In the genomic region with DNA sequence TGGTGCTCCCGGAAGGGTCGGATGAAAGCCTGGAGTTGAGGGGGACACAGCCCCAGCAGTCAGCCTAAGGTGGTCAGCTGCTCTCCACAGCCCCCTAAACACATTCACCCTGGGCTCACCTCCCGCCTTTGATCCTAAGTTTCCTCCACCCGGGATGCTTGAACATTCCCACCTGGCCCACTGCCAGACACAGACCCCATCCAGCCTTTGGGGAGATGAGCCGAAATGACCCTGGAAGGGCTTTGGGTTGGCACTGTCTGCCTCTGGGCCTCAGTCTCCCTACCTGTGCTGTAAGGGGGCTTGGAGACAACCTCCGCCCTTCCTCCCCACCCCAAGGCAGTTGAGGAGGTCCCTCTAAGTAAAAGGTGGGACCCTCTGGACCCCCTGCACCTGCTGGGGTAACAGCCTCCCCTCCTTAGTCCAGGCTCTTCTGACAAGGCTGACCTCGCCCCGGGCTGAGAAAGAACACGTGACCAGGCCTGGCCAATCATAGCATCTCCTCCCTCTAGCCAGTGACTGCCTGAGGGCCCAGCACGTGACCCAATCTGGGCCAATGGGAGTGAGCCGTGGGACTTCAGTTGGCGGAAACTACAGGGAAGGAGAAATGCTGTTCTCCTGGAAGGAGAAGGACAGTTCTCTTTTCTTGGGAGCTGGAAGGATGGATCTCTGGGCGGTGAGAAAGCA, we compare ENCODE assay signal across 14 cellular contexts. TPM values are rescaled to one million over a fixed set of nuclear protein-coding genes. Genes with fewer than 3 reads are reported as not detected.
DNase-seq lines count a peak whose midpoint lies in the region; ATAC-seq and TF ChIP-seq lines count a peak whose summit lies in the region.
"Had no signal": no experiment of that assay in that cellular context is flagged by ENCODE, and none has a peak within 500 bp of the region (broad histone marks: within the 10 kb centered on the region; RNA-seq: fewer than 3 reads in every experiment).

No MANE protein-coding gene starts in this region.

- POLR2A ChIA-PET in RWPE1 (lab: Yijun Ruan, JAX; ENCODE audit: low non-redundant PET) = no interaction called here

- WGBS in esophagus squamous epithelium, 2 donors = 71 to 96% methylated on average over 4 to 5 of the region's 13 CpGs

- peaks cover 15 to 100% (median 24%) of the 10 kb centered on the region in 3 donors for H3K36me3 ChIP-seq in esophagus squamous epithelium
- H3K36me3 ChIP-seq in thoracic aorta = peaks cover 35% of the 10 kb centered on the region
- H3K36me3 ChIP-seq in lower lobe of right lung = peaks cover 95% of the 10 kb centered on the region

- no peaks in the 10 kb centered on the region for H3K27me3 Mint-ChIP-seq in activated CD8-positive, alpha-beta memory T cell treated with anti-CD3 and anti-CD28 coated beads, Interleukin-2, amount 10 ng/mL, durations not matched to agents 7 days and 5 days
- H3K27me3 Mint-ChIP-seq: activated B cell treated with CpG ODN at 0.5 μM for 24 hours had no signal

- H3K4me1 ChIP-seq in esophagus squamous epithelium (peaks cover 0 to 86% (median 14%) of the 10 kb centered on the region in 3 donors), thoracic aorta (ENCODE audit: control insufficient read depth in 1 of 2, low read depth in 2 of 2) (peaks cover 10 to 26% of the 10 kb centered on the region in 2 donors), lower lobe of right lung (no peaks in the 10 kb centered on the region)

- CTCF ChIA-PET in activated CD8-positive, alpha-beta memory T cell treated with anti-CD3 and anti-CD28 coated beads, Interleukin-2, amount 10 ng/mL, durations not matched to agents 7 days and 5 days (lab: Charles Lee) = no interaction called here
- CTCF ChIA-PET in RWPE1 (lab: Yijun Ruan, JAX) = interaction anchor here (1.0 kb wide), 1 partner anchor 49 kb away, joined by 4 read pairs; no protein-coding TSS in a partner anchor

- intact Hi-C loops in esophagus squamous epithelium (cut with DNase I) = no loop called here
- intact Hi-C loops in lower lobe of right lung (cut with DNase I) = no loop called here

- H3K27me3 ChIP-seq in esophagus squamous epithelium (no peaks in the 10 kb centered on the region), thoracic aorta (replicated peaks; ENCODE audit: insufficient read depth) (no peaks in the 10 kb centered on the region), lower lobe of right lung (ENCODE audit: low read depth) (no peaks in the 10 kb centered on the region)

- no peak for TF ChIP-seq CTCF in RWPE1 (conservative IDR thresholded peaks at IDR 0.05; ENCODE audit: low read depth)
- TF ChIP-seq CTCF in esophagus squamous epithelium (IDR thresholded peaks at IDR 0.05) = no peak
- TF ChIP-seq CTCF in thoracic aorta (IDR thresholded peaks at IDR 0.05) = no peak
- no peak for TF ChIP-seq CTCF in lower lobe of right lung (IDR thresholded peaks at IDR 0.05)

- H3K4me1 Mint-ChIP-seq in activated CD8-positive, alpha-beta memory T cell treated with anti-CD3 and anti-CD28 coated beads, Interleukin-2, amount 10 ng/mL, durations not matched to agents 7 days and 5 days = peaks cover 1% of the 10 kb centered on the region
- H3K4me1 Mint-ChIP-seq: activated B cell treated with CpG ODN at 0.5 μM for 24 hours had no signal

- peak overlapping the region; percentile 62 for H3K27ac ChIP-seq in RWPE1
- H3K27ac ChIP-seq in esophagus squamous epithelium = peak overlapping the region in 3 of 4 donors; percentile 13 to 64 (median 59)
- H3K27ac ChIP-seq in thoracic aorta = peak overlapping the region in 1 of 2 donors; percentile 48
- H3K27ac ChIP-seq in lower lobe of right lung = no peak overlapping the region
- H3K27ac ChIP-seq: epithelial cell of prostate, HL-60 had no signal

- H3K9me3 ChIP-seq in esophagus squamous epithelium = no peaks in the 10 kb centered on the region
- no peaks in the 10 kb centered on the region for H3K9me3 ChIP-seq in thoracic aorta
- H3K9me3 ChIP-seq in lower lobe of right lung = no peaks in the 10 kb centered on the region

- H3K4me3 ChIP-seq in esophagus squamous epithelium (no peak overlapping the region), thoracic aorta (peak overlapping the region; percentile 30), lower lobe of right lung (no peak overlapping the region)

- no peak for TF ChIP-seq POLR2A in esophagus squamous epithelium (IDR thresholded peaks at IDR 0.05)

- no peaks in the 10 kb centered on the region for H3K9me3 Mint-ChIP-seq in activated CD8-positive, alpha-beta memory T cell treated with anti-CD3 and anti-CD28 coated beads, Interleukin-2, amount 10 ng/mL, durations not matched to agents 7 days and 5 days (ENCODE audit: low read depth)
- H3K9me3 Mint-ChIP-seq: activated B cell treated with CpG ODN at 0.5 μM for 24 hours, immature natural killer cell had no signal

- ATAC-seq in activated CD8-positive, alpha-beta memory T cell treated with anti-CD3 and anti-CD28 coated beads, Interleukin-2, amount 10 ng/mL, durations not matched to agents 7 days and 5 days = peak; percentile 39
- no peak for ATAC-seq in thoracic aorta (ENCODE audit: insufficient number of reproducible peaks, low FRiP score, low read depth)
- no peak for ATAC-seq in GM19467 (IDR thresholded peaks at IDR 0.05; ENCODE audit: unreplicated experiment)
- ATAC-seq in lower lobe of right lung = no peak

- H3K36me3 Mint-ChIP-seq in activated CD8-positive, alpha-beta memory T cell treated with anti-CD3 and anti-CD28 coated beads, Interleukin-2, amount 10 ng/mL, durations not matched to agents 7 days and 5 days = peaks cover 17% of the 10 kb centered on the region

- no peak for DNase-seq in activated CD8-positive, alpha-beta memory T cell treated with anti-CD3 and anti-CD28 coated beads, Interleukin-2, amount 10 ng/mL, durations not matched to agents 7 days and 5 days
- DNase-seq in activated CD8-positive, alpha-beta memory T cell treated with anti-CD3 and anti-CD28 coated beads for 24 hours = no peak
- DNase-seq in RWPE1 (ENCODE audit: low spot score) = peak; percentile 68
- no peak for DNase-seq in esophagus squamous epithelium (lab: John Stamatoyannopoulos, UW)
- DNase-seq in thoracic aorta (ENCODE audit: low spot score) = no peak
- no peak for DNase-seq in NCI-H2227 treated with DMSO at 0.1 percent for 48 hours (lab: John Stamatoyannopoulos, UW)
- DNase-seq in lower lobe of right lung = no peak
- DNase-seq: activated B cell treated with CpG ODN at 0.5 μM for 24 hours, immature natural killer cell, NCI-H510A, retina had no signal

- H3K27ac Mint-ChIP-seq in activated CD8-positive, alpha-beta memory T cell treated with anti-CD3 and anti-CD28 coated beads, Interleukin-2, amount 10 ng/mL, durations not matched to agents 7 days and 5 days = no peak overlapping the region
- H3K27ac Mint-ChIP-seq: activated B cell treated with CpG ODN at 0.5 μM for 24 hours had no signal

- H3K4me3 Mint-ChIP-seq in activated CD8-positive, alpha-beta memory T cell treated with anti-CD3 and anti-CD28 coated beads, Interleukin-2, amount 10 ng/mL, durations not matched to agents 7 days and 5 days = no peak overlapping the region
- H3K4me3 Mint-ChIP-seq: activated B cell treated with CpG ODN at 0.5 μM for 24 hours, immature natural killer cell had no signal

RNA-seq across cellular contexts. Expression of gene UBE2V1, which starts 16.9 kb away (rescaled TPM):
- total RNA-seq in activated CD8-positive, alpha-beta memory T cell treated with anti-CD3 and anti-CD28 coated beads, Interleukin-2, amount 10 ng/mL, durations not matched to agents 7 days and 5 days = 100 to 1,000 TPM; 140 to 158 TPM
- total RNA-seq in esophagus squamous epithelium = 10 to 100 TPM; 44.4 to 80.7 (median 63.4) TPM
- 10 to 100 TPM; 91.7 to 98.4 TPM for total RNA-seq in thoracic aorta
- 83.4 TPM for total RNA-seq in lower lobe of right lung

RNA-seq across cellular contexts. Expression of gene PEDS1, which starts 23.7 kb away (rescaled TPM):
- total RNA-seq in activated CD8-positive, alpha-beta memory T cell treated with anti-CD3 and anti-CD28 coated beads, Interleukin-2, amount 10 ng/mL, durations not matched to agents 7 days and 5 days = 10 to 100 TPM; 24.2 to 25.4 TPM
- total RNA-seq in esophagus squamous epithelium (10 to 100 TPM; 32.8 to 54.0 (median 46.7) TPM), thoracic aorta (10 to 100 TPM; 21.2 to 34.3 TPM), lower lobe of right lung (27.8 TPM)
